Comparison of ENCODE assay signal across 33 cellular contexts in the genomic region with DNA sequence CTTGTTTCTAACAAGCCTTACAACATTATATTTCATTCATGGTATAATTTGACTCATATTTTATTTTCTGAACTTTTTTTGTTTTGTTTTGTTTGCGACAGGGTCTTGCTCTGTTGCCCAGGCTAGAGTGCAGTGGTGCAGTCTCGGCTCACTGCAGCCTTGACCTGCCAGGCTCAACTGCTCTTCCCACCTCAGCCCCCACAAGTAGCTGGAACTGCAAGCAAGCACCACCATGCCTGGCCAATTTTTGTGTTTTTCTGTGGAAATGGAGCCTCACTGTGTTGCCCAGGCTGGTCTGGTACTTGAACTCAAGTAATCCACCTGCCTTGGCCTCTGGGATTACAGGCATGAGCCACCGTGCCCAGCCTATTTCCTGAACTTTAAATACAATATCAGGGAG. TPM values are rescaled to one million over a fixed set of nuclear protein-coding genes. Genes with fewer than 3 reads are reported as not detected.
"Had no signal": no experiment of that assay in that cellular context is flagged by ENCODE, and none has a peak within 500 bp of the region (broad histone marks: within the 10 kb centered on the region; RNA-seq: fewer than 3 reads in every experiment).

No MANE protein-coding gene starts in this region.

- ATAC-seq: effector memory CD8-positive, alpha-beta T cell; esophagus mucosa; gastrocnemius medialis; heart right ventricle; left cardiac atrium; left lung; left ventricle myocardium superior; lower lobe of right lung had no signal

- H3K27me3 Mint-ChIP-seq: dendritic cell treated with granulocyte-macrophage colony-stimulating factor and Interleukin-4, amounts not matched to agents 40 ng/mL and 50 ng/mL, for 4 days; effector memory CD8-positive, alpha-beta T cell had no signal

- H3K27me3 ChIP-seq: colonic mucosa, esophagus squamous epithelium, gastrocnemius medialis, heart right ventricle, left lung had no signal

- H3K9me3 ChIP-seq: colonic mucosa, esophagus squamous epithelium, gastrocnemius medialis, heart right ventricle, left lung, lower lobe of right lung had no signal

- H3K4me1 ChIP-seq: colonic mucosa, esophagus squamous epithelium, gastrocnemius medialis, heart right ventricle, left lung, lower lobe of right lung had no signal

- H3K27ac ChIP-seq: colonic mucosa, epithelial cell of prostate, esophagus squamous epithelium, gastrocnemius medialis, heart right ventricle, left lung, lower lobe of right lung had no signal

- H3K9me3 Mint-ChIP-seq: dendritic cell treated with granulocyte-macrophage colony-stimulating factor and Interleukin-4, amounts not matched to agents 40 ng/mL and 50 ng/mL, for 4 days; endodermal cell had no signal

- FAIRE-seq: endometrium, islet of Langerhans, keratinocyte had no signal

- H3K4me3 ChIP-seq: colonic mucosa, esophagus squamous epithelium, gastrocnemius medialis, heart right ventricle, left lung, lower lobe of right lung had no signal

- DNase-seq: colonic mucosa; cortex of kidney; effector CD8-positive, alpha-beta T cell; effector memory CD8-positive, alpha-beta T cell; endodermal cell; erythroblast; esophagus squamous epithelium; foreskin fibroblast; foreskin melanocyte; gastrocnemius medialis; glutamatergic neuron; head of caudate nucleus; heart right ventricle; hippocampal formation; left cardiac atrium; left lung; left ventricle myocardium superior; lower lobe of right lung; mesendoderm; midbrain had no signal

- H3K4me3 Mint-ChIP-seq: dendritic cell treated with granulocyte-macrophage colony-stimulating factor and Interleukin-4, amounts not matched to agents 40 ng/mL and 50 ng/mL, for 4 days; effector memory CD8-positive, alpha-beta T cell; endodermal cell had no signal

- H3K36me3 ChIP-seq: colonic mucosa, esophagus squamous epithelium, gastrocnemius medialis, heart right ventricle, left lung, lower lobe of right lung had no signal

- H3K27ac Mint-ChIP-seq: dendritic cell treated with granulocyte-macrophage colony-stimulating factor and Interleukin-4, amounts not matched to agents 40 ng/mL and 50 ng/mL, for 4 days; effector memory CD8-positive, alpha-beta T cell; endodermal cell had no signal

RNA-seq across cellular contexts. Expression of a gene that starts 42.5 kb away (rescaled TPM):
- total RNA-seq: chondrocyte, colonic mucosa, dermis microvascular lymphatic vessel endothelial cell, esophagus mucosa, esophagus squamous epithelium, gastrocnemius medialis, glomerular endothelial cell, kidney epithelial cell, lower leg skin, lower lobe of right lung, lung microvascular endothelial cell, mononuclear cell had no signal
- polyA plus RNA-seq: keratinocyte had no signal
